Comparison of ENCODE assay signal across 17 cellular contexts in genomic region chr5:76380346-76381074, GRCh38.
"Had no signal": no experiment of that assay in that cellular context is flagged by ENCODE, and none has a peak within 500 bp of the region (broad histone marks: within the 10 kb centered on the region; RNA-seq: fewer than 3 reads in every experiment).

No MANE protein-coding gene starts in this region.

- DNase-seq: activated CD4-positive, alpha-beta T cell treated with anti-CD3 and anti-CD28 coated beads, Interleukin-2, amount 50 U/mL, for 48 hours; activated CD4-positive, CD25-positive, alpha-beta regulatory T cell; activated CD8-positive, alpha-beta memory T cell treated with anti-CD3 and anti-CD28 coated beads, Interleukin-2, amount 10 ng/mL, durations not matched to agents 7 days and 5 days; activated gamma-delta T cell; activated T-cell treated with anti-CD3 and anti-CD28 coated beads, Interleukin-2, amount 50 U/mL, for 24 hours; brain microvascular endothelial cell; cerebellar nuclear complex; endodermal cell; kidney glomerular epithelial cell; nucleus accumbens; stimulated activated CD4-positive, alpha-beta T cell treated with anti-CD3 and anti-CD28 coated beads, Interleukin-2, amount 100 ng/mL, for 48 hours; stimulated activated naive CD8-positive, alpha-beta T cell treated with anti-CD3 and anti-CD28 coated beads, Interleukin-15, Interleukin-2, amounts not matched to agents 100 U/mL and 50 U/mL, for 24 hours; T1000; upper lobe of left lung had no signal

- H3K27me3 ChIP-seq: brain microvascular endothelial cell, hepatocyte, suprapubic skin, upper lobe of left lung had no signal

- H3K4me3 ChIP-seq: hepatocyte, prostate gland, suprapubic skin, upper lobe of left lung had no signal

- H3K36me3 ChIP-seq: brain microvascular endothelial cell, prostate gland, suprapubic skin, upper lobe of left lung had no signal

- H3K9me3 ChIP-seq: prostate gland, suprapubic skin, upper lobe of left lung had no signal

- ATAC-seq: activated CD8-positive, alpha-beta memory T cell treated with anti-CD3 and anti-CD28 coated beads, Interleukin-2, amount 10 ng/mL, durations not matched to agents 7 days and 5 days; stimulated activated naive CD8-positive, alpha-beta T cell treated with anti-CD3 and anti-CD28 coated beads, Interleukin-15, Interleukin-2, amounts not matched to agents 100 U/mL and 50 U/mL, for 24 hours had no signal

- H3K27ac ChIP-seq: brain microvascular endothelial cell, hepatocyte, suprapubic skin, upper lobe of left lung had no signal

- H3K4me1 ChIP-seq: prostate gland, suprapubic skin had no signal
